15 cellular contexts compared by ENCODE assay signal in the genomic region with DNA sequence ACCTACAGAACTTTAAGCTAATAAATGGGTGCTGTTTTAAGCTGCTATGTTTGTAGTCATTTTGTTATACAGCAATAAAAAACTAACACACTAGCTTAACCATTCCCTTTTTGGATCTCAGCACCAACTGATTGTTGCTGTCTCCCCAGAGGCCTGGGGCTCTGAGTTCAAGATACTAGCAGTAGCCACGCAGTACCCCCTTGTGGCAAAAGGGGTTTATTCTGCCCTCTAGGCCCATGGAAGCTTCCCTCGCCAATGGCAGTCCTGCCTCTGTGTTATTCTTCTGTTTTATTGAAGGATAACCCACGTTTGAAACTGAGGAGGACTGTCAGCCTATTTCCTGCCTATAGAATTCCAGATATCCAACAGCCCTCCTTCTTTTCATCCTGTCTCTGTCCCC.
DNase-seq lines count a peak whose midpoint lies in the region; ATAC-seq and TF ChIP-seq lines count a peak whose summit lies in the region.
"Had no signal": no experiment of that assay in that cellular context is flagged by ENCODE, and none has a peak within 500 bp of the region (broad histone marks: within the 10 kb centered on the region; RNA-seq: fewer than 3 reads in every experiment).

No MANE protein-coding gene starts in this region.

- POLR2A ChIA-PET in SK-N-SH (lab: Yijun Ruan, JAX), result no interaction called here

- no peaks in the 10 kb centered on the region for H3K4me1 Mint-ChIP-seq in activated naive CD4-positive, alpha-beta T cell treated with anti-CD3 and anti-CD28 coated beads for 36 hours (ENCODE audit: low read depth)
- no peaks in the 10 kb centered on the region for H3K4me1 Mint-ChIP-seq in HFFc6 (ENCODE audit: low read depth)
- no peaks in the 10 kb centered on the region for H3K4me1 Mint-ChIP-seq in stimulated activated effector memory CD8-positive, alpha-beta T cell treated with anti-CD3 and anti-CD28 coated beads, Interleukin-12 subunit alpha, Interleukin-12 subunit beta, amount 100 ng/mL, for 72 hours
- no peaks in the 10 kb centered on the region for H3K4me1 Mint-ChIP-seq in osteocyte (ENCODE audit: unreplicated experiment)

- H3K4me1 ChIP-seq in SK-N-SH (ENCODE audit: control insufficient read depth in 1 of 2, insufficient read depth in 2 of 2, low read depth in 1 of 2, low read length in 1 of 2), result no peaks in the 10 kb centered on the region
- no peaks in the 10 kb centered on the region for H3K4me1 ChIP-seq in smooth muscle cell (ENCODE audit: low read depth)
- H3K4me1 ChIP-seq: right atrium auricular region had no signal

- H3K9me2 ChIP-seq in SK-N-SH, result no peaks in the 10 kb centered on the region

- H3K4me2 ChIP-seq in SK-N-SH, result no peak overlapping the region
- no peak overlapping the region for H3K4me2 ChIP-seq in smooth muscle cell

- H3K9me3 Mint-ChIP-seq in activated naive CD4-positive, alpha-beta T cell treated with anti-CD3 and anti-CD28 coated beads for 36 hours, result no peaks in the 10 kb centered on the region
- H3K9me3 Mint-ChIP-seq in HFFc6 (no peaks in the 10 kb centered on the region), osteocyte (ENCODE audit: unreplicated experiment) (no peaks in the 10 kb centered on the region)
- H3K9me3 Mint-ChIP-seq in stimulated activated effector memory CD8-positive, alpha-beta T cell treated with anti-CD3 and anti-CD28 coated beads, Interleukin-12 subunit alpha, Interleukin-12 subunit beta, amount 100 ng/mL, for 72 hours, result no peaks in the 10 kb centered on the region

- H3K36me3 ChIP-seq in SK-N-SH (replicated peaks in 1 of 2; ENCODE audit: control insufficient read depth in 1 of 2, insufficient read depth in 2 of 2, low read length in 1 of 2), result no peaks in the 10 kb centered on the region
- H3K36me3 ChIP-seq in smooth muscle cell (ENCODE audit: low read depth), result no peaks in the 10 kb centered on the region
- H3K36me3 ChIP-seq: right atrium auricular region, thoracic aorta had no signal

- peak; percentile 46 for ATAC-seq in stimulated activated effector memory CD8-positive, alpha-beta T cell treated with anti-CD3 and anti-CD28 coated beads, Interleukin-12 subunit alpha, Interleukin-12 subunit beta, amount 100 ng/mL, for 72 hours

- no peaks in the 10 kb centered on the region for H3K36me3 Mint-ChIP-seq in activated naive CD4-positive, alpha-beta T cell treated with anti-CD3 and anti-CD28 coated beads for 36 hours (ENCODE audit: low read depth)
- H3K36me3 Mint-ChIP-seq in HFFc6 (ENCODE audit: low read depth) (no peaks in the 10 kb centered on the region), osteocyte (ENCODE audit: unreplicated experiment) (no peaks in the 10 kb centered on the region)
- H3K36me3 Mint-ChIP-seq in stimulated activated effector memory CD8-positive, alpha-beta T cell treated with anti-CD3 and anti-CD28 coated beads, Interleukin-12 subunit alpha, Interleukin-12 subunit beta, amount 100 ng/mL, for 72 hours, result no peaks in the 10 kb centered on the region

- no peaks in the 10 kb centered on the region for H3K9me3 ChIP-seq in SK-N-SH
- H3K9me3 ChIP-seq in smooth muscle cell (replicated peaks; ENCODE audit: low read depth), result no peaks in the 10 kb centered on the region
- H3K9me3 ChIP-seq: right atrium auricular region, thoracic aorta had no signal

- CTCF ChIA-PET in activated naive CD4-positive, alpha-beta T cell treated with anti-CD3 and anti-CD28 coated beads for 36 hours (lab: Charles Lee), result interaction anchor here (1.3 kb wide), 1 partner anchor 17 kb away, joined by 3 read pairs; no protein-coding TSS in a partner anchor
- CTCF ChIA-PET in SK-N-SH (lab: Yijun Ruan, JAX), result interaction anchor here (0.6 to 1.2 kb wide), 2 partner anchors 39 to 690 kb away, joined by 3 to 4 read pairs; no protein-coding TSS in a partner anchor

- H3K4me3 Mint-ChIP-seq in activated naive CD4-positive, alpha-beta T cell treated with anti-CD3 and anti-CD28 coated beads for 36 hours, result no peak overlapping the region
- H3K4me3 Mint-ChIP-seq in HFFc6 (no peak overlapping the region), osteocyte (ENCODE audit: unreplicated experiment) (no peak overlapping the region)
- no peak overlapping the region for H3K4me3 Mint-ChIP-seq in stimulated activated effector memory CD8-positive, alpha-beta T cell treated with anti-CD3 and anti-CD28 coated beads, Interleukin-12 subunit alpha, Interleukin-12 subunit beta, amount 100 ng/mL, for 72 hours

- DNase-seq in activated naive CD4-positive, alpha-beta T cell treated with anti-CD3 and anti-CD28 coated beads for 36 hours, result peak; percentile 25
- DNase-seq in activated naive CD4-positive, alpha-beta T cell treated with Interleukin-2 at 50 U/mL for 16 hours, result no peak
- DNase-seq in HFFc6, result no peak
- no peak for DNase-seq in SK-N-SH
- DNase-seq in stimulated activated effector memory CD8-positive, alpha-beta T cell treated with anti-CD3 and anti-CD28 coated beads, Interleukin-12 subunit alpha, Interleukin-12 subunit beta, amount 100 ng/mL, for 72 hours (ENCODE audit: low spot score in 2 of 2), result no peak
- DNase-seq in smooth muscle cell (lab: John Stamatoyannopoulos, UW; ENCODE audit: unreplicated experiment), result no peak
- no peak for DNase-seq in RPMI8226
- DNase-seq in osteocyte (ENCODE audit: extremely low spot score, unreplicated experiment), result no peak
- DNase-seq: activated CD4-positive, alpha-beta T cell treated with anti-CD3 and anti-CD28 coated beads, Interleukin-2, amount 50 U/mL, for 1 hour; glutamatergic neuron; islet precursor cell; mesenchymal stem cell; NCI-H2029 treated with DMSO at 0.1 percent for 48 hours had no signal

- TF ChIP-seq CTCF in HFFc6 (IDR thresholded peaks at IDR 0.05), result peak; percentile 57
- TF ChIP-seq CTCF in SK-N-SH (IDR thresholded peaks at IDR 0.05), result 0 out of 2 replicates have a peak, but pooled peaks have one; percentile 24
- no peak for TF ChIP-seq CTCF in smooth muscle cell (IDR thresholded peaks at IDR 0.05; ENCODE audit: borderline replicate concordance, insufficient read depth, poor library complexity, severe bottlenecking)
- no peak for TF ChIP-seq CTCF in osteocyte (IDR thresholded peaks at IDR 0.05)

- no peak for TF ChIP-seq RAD21 in SK-N-SH (IDR thresholded peaks at IDR 0.05; ENCODE audit: low read length)

- no peak overlapping the region for H3K4me3 ChIP-seq in SK-N-SH (ENCODE audit: low read depth in 2 of 2, low read length in 1 of 2)
- no peak overlapping the region for H3K4me3 ChIP-seq in smooth muscle cell
- H3K4me3 ChIP-seq: right atrium auricular region, thoracic aorta had no signal

- intact Hi-C loops in activated naive CD4-positive, alpha-beta T cell treated with anti-CD3 and anti-CD28 coated beads for 36 hours (cut with micrococcal nuclease), result loop anchor here (1.0 kb wide), 1 partner anchor 621 kb away; no protein-coding TSS in a partner anchor

- H4K20me1 ChIP-seq in SK-N-SH (ENCODE audit: insufficient read depth) (no peaks in the 10 kb centered on the region), smooth muscle cell (ENCODE audit: low read depth) (no peaks in the 10 kb centered on the region)

- no peaks in the 10 kb centered on the region for H3K79me2 ChIP-seq in SK-N-SH (ENCODE audit: insufficient read depth)
- no peaks in the 10 kb centered on the region for H3K79me2 ChIP-seq in smooth muscle cell (ENCODE audit: low read depth)

- H3K27me3 ChIP-seq in SK-N-SH (ENCODE audit: insufficient read depth) (no peaks in the 10 kb centered on the region), smooth muscle cell (ENCODE audit: low read depth) (no peaks in the 10 kb centered on the region)
- H3K27me3 ChIP-seq: right atrium auricular region had no signal

- no peaks in the 10 kb centered on the region for H3K27me3 Mint-ChIP-seq in activated naive CD4-positive, alpha-beta T cell treated with anti-CD3 and anti-CD28 coated beads for 36 hours (ENCODE audit: low read depth)
- no peaks in the 10 kb centered on the region; the same call in 1 of the 2 replicates for H3K27me3 Mint-ChIP-seq in HFFc6 (ENCODE audit: insufficient read depth)
- H3K27me3 Mint-ChIP-seq in osteocyte (ENCODE audit: unreplicated experiment), result peaks cover 2% of the 10 kb centered on the region

- H3K9ac ChIP-seq in SK-N-SH (no peak overlapping the region), smooth muscle cell (ENCODE audit: low read depth) (no peak overlapping the region)

- TF ChIP-seq EP300 in SK-N-SH (IDR thresholded peaks at IDR 0.05; ENCODE audit: borderline replicate concordance in 1 of 2, low read depth in 1 of 2, low read length in 1 of 2), result no peak

- 31% methylated on average over 3 of the region's 3 CpGs for WGBS in SK-N-SH (ENCODE audit: low lambda C conversion rate)
- WGBS in smooth muscle cell (ENCODE audit: low lambda C conversion rate), result 65% methylated on average over 3 of the region's 3 CpGs

- no peak overlapping the region for H3K27ac ChIP-seq in SK-N-SH (ENCODE audit: low read depth in 2 of 2, low read length in 1 of 2)
- H3K27ac ChIP-seq in smooth muscle cell (ENCODE audit: low read depth), result no peak overlapping the region
- H3K27ac ChIP-seq: right atrium auricular region, thoracic aorta had no signal

- no peak overlapping the region for H3K27ac Mint-ChIP-seq in activated naive CD4-positive, alpha-beta T cell treated with anti-CD3 and anti-CD28 coated beads for 36 hours
- H3K27ac Mint-ChIP-seq in HFFc6 (no peak overlapping the region), osteocyte (ENCODE audit: unreplicated experiment) (no peak overlapping the region)
- H3K27ac Mint-ChIP-seq in stimulated activated effector memory CD8-positive, alpha-beta T cell treated with anti-CD3 and anti-CD28 coated beads, Interleukin-12 subunit alpha, Interleukin-12 subunit beta, amount 100 ng/mL, for 72 hours, result no peak overlapping the region

- no peak overlapping the region for H2AFZ ChIP-seq in SK-N-SH (ENCODE audit: low read depth)
- no peak overlapping the region for H2AFZ ChIP-seq in smooth muscle cell (ENCODE audit: low read depth)

- H3F3A ChIP-seq in SK-N-SH (replicated peaks; ENCODE audit: insufficient read depth) (no peaks in the 10 kb centered on the region), smooth muscle cell (ENCODE audit: low read depth) (no peaks in the 10 kb centered on the region)

TF ChIP-seq in SK-N-SH, 30 proteins besides CTCF, POLR2A, EP300 and RAD21:
- no peak for TF ChIP-seq MXI1 (IDR thresholded peaks at IDR 0.05; ENCODE audit: low read depth, low read length)

Comparison
In these comparisons a context has a peak if more than half of its experiments do, and no peak if none do; other contexts are left out.
1. CTCF ChIP-seq: peak in HFFc6 (single experiment) and SK-N-SH (single experiment); none in smooth muscle cell (single experiment) and osteocyte (single experiment).